In the genomic region with DNA sequence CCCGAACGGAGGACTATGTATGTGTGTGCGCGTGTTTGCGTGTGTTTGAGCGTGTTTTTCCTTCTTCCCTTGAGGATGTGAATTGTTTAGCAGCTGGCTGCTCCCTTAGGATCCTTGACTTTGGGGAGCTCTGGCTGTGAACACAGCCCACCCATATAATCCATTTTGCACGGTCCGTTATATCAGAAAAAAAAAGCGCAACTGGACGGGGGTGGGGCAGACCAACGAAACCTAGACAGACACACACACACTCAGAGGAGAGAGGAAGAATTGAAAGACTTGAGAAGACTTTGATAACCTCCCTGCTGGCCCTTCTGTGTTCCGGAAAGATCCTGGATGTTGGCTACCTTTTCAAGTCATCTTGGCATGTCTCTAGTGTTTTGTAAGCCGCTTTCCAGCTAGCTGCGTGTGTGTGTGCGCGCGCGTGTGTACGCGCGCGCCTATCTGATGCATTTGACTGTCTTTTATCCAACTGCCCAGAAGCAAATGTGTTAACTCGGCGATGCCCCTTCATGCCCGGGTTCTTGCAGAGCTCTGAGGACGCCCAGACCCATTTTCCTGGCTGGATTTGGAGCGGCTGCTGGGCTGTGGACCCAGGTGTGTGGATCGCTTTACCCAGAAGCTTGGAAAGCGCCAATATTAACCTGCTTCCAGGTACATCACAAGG, we compare ENCODE assay signal across 2 cellular contexts.
TF ChIP-seq lines count a peak whose summit lies in the region.

No MANE protein-coding gene starts in this region.

TF ChIP-seq in GM12878, 131 proteins besides CTCF, POLR2A, EP300 and RAD21:
- TF ChIP-seq RAD51 (IDR thresholded peaks at IDR 0.05) (no peak), SMAD1 (IDR thresholded peaks at IDR 0.05; ENCODE audit: low read depth, partially characterized antibody) (no peak), ZNF274 (IDR thresholded peaks at IDR 0.05; ENCODE audit: insufficient read depth, insufficient read length) (no peak), NR2C2 (IDR thresholded peaks at IDR 0.05; ENCODE audit: borderline replicate concordance, control insufficient read depth, insufficient read length, low read depth) (no peak), HDGF (IDR thresholded peaks at IDR 0.05) (no peak), IRF4 (IDR thresholded peaks at IDR 0.05; ENCODE audit: low read depth, low read length) (no peak), BMI1 (IDR thresholded peaks at IDR 0.05; ENCODE audit: borderline replicate concordance) (no peak), TAF1 (IDR thresholded peaks at IDR 0.05; ENCODE audit: borderline replicate concordance, low read depth, low read length) (no peak), CHD4 (IDR thresholded peaks at IDR 0.05) (no peak)
- TF ChIP-seq, protein P1, sequence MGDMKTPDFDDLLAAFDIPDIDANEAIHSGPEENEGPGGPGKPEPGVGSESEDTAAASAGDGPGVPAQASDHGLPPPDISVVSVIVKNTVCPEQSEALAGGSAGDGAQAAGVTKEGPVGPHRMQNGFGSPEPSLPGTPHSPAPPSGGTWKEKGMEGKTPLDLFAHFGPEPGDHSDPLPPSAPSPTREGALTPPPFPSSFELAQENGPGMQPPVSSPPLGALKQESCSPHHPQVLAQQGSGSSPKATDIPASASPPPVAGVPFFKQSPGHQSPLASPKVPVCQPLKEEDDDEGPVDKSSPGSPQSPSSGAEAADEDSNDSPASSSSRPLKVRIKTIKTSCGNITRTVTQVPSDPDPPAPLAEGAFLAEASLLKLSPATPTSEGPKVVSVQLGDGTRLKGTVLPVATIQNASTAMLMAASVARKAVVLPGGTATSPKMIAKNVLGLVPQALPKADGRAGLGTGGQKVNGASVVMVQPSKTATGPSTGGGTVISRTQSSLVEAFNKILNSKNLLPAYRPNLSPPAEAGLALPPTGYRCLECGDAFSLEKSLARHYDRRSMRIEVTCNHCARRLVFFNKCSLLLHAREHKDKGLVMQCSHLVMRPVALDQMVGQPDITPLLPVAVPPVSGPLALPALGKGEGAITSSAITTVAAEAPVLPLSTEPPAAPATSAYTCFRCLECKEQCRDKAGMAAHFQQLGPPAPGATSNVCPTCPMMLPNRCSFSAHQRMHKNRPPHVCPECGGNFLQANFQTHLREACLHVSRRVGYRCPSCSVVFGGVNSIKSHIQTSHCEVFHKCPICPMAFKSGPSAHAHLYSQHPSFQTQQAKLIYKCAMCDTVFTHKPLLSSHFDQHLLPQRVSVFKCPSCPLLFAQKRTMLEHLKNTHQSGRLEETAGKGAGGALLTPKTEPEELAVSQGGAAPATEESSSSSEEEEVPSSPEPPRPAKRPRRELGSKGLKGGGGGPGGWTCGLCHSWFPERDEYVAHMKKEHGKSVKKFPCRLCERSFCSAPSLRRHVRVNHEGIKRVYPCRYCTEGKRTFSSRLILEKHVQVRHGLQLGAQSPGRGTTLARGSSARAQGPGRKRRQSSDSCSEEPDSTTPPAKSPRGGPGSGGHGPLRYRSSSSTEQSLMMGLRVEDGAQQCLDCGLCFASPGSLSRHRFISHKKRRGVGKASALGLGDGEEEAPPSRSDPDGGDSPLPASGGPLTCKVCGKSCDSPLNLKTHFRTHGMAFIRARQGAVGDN (IDR thresholded peaks at IDR 0.05), result no peak
- TF ChIP-seq, protein P2, sequence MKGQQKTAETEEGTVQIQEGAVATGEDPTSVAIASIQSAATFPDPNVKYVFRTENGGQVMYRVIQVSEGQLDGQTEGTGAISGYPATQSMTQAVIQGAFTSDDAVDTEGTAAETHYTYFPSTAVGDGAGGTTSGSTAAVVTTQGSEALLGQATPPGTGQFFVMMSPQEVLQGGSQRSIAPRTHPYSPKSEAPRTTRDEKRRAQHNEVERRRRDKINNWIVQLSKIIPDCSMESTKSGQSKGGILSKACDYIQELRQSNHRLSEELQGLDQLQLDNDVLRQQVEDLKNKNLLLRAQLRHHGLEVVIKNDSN (IDR thresholded peaks at IDR 0.05; ENCODE audit: borderline replicate concordance, extremely low read length, insufficient read depth, low read depth, low read length), result no peak
- TF ChIP-seq, protein P3, sequence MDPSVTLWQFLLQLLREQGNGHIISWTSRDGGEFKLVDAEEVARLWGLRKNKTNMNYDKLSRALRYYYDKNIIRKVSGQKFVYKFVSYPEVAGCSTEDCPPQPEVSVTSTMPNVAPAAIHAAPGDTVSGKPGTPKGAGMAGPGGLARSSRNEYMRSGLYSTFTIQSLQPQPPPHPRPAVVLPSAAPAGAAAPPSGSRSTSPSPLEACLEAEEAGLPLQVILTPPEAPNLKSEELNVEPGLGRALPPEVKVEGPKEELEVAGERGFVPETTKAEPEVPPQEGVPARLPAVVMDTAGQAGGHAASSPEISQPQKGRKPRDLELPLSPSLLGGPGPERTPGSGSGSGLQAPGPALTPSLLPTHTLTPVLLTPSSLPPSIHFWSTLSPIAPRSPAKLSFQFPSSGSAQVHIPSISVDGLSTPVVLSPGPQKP (IDR thresholded peaks at IDR 0.05; ENCODE audit: low read depth, low read length), result no peak
TF ChIP-seq in GM12878: peak in this region for 0.

TF ChIP-seq in HepG2, 621 proteins besides CTCF, POLR2A, EP300 and RAD21 (continues in another document):
- TF ChIP-seq HOXA5 (CRISPR knock-in tag; IDR thresholded peaks at IDR 0.05), result no peak
- no peak for TF ChIP-seq ARID2 (CRISPR knock-in tag; IDR thresholded peaks at IDR 0.05; ENCODE audit: borderline replicate concordance)
- TF ChIP-seq, protein P4, sequence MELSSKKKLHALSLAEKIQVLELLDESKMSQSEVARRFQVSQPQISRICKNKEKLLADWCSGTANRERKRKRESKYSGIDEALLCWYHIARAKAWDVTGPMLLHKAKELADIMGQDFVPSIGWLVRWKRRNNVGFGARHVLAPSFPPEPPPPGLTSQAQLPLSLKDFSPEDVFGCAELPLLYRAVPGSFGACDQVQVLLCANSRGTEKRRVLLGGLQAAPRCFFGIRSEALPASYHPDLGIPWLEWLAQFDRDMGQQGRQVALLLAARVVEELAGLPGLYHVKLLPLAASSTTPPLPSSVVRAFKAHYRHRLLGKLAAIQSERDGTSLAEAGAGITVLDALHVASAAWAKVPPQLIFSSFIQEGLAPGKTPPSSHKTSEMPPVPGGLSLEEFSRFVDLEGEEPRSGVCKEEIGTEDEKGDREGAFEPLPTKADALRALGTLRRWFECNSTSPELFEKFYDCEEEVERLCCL (CRISPR knock-in tag; IDR thresholded peaks at IDR 0.05; ENCODE audit: borderline replicate concordance), result no peak
- TF ChIP-seq GATAD2A (CRISPR knock-in tag; IDR thresholded peaks at IDR 0.05), result no peak
- TF ChIP-seq ZNF230 (CRISPR knock-in tag; IDR thresholded peaks at IDR 0.05), result 0 out of 2 replicates have a peak, but pooled peaks have one; percentile 40
- 0 out of 2 replicates have a peak, but pooled peaks have one; percentile 1 for TF ChIP-seq ZNF777 (CRISPR knock-in tag; IDR thresholded peaks at IDR 0.05)
- TF ChIP-seq, protein P5, sequence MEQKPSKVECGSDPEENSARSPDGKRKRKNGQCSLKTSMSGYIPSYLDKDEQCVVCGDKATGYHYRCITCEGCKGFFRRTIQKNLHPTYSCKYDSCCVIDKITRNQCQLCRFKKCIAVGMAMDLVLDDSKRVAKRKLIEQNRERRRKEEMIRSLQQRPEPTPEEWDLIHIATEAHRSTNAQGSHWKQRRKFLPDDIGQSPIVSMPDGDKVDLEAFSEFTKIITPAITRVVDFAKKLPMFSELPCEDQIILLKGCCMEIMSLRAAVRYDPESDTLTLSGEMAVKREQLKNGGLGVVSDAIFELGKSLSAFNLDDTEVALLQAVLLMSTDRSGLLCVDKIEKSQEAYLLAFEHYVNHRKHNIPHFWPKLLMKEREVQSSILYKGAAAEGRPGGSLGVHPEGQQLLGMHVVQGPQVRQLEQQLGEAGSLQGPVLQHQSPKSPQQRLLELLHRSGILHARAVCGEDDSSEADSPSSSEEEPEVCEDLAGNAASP (CRISPR knock-in tag; IDR thresholded peaks at IDR 0.05; ENCODE audit: borderline replicate concordance), result no peak
- TF ChIP-seq HMG20A (CRISPR knock-in tag; IDR thresholded peaks at IDR 0.05; ENCODE audit: borderline replicate concordance), result no peak
- TF ChIP-seq GABPB1 (CRISPR knock-in tag; IDR thresholded peaks at IDR 0.05), result no peak
- no peak for TF ChIP-seq NFIC (IDR thresholded peaks at IDR 0.05; ENCODE audit: low read length)
- TF ChIP-seq RELA (CRISPR knock-in tag; IDR thresholded peaks at IDR 0.05), result no peak
- TF ChIP-seq ZNF556 (CRISPR knock-in tag; IDR thresholded peaks at IDR 0.05; ENCODE audit: borderline replicate concordance), result 0 out of 2 replicates have a peak, but pooled peaks have one; percentile 58
- TF ChIP-seq, protein P6, sequence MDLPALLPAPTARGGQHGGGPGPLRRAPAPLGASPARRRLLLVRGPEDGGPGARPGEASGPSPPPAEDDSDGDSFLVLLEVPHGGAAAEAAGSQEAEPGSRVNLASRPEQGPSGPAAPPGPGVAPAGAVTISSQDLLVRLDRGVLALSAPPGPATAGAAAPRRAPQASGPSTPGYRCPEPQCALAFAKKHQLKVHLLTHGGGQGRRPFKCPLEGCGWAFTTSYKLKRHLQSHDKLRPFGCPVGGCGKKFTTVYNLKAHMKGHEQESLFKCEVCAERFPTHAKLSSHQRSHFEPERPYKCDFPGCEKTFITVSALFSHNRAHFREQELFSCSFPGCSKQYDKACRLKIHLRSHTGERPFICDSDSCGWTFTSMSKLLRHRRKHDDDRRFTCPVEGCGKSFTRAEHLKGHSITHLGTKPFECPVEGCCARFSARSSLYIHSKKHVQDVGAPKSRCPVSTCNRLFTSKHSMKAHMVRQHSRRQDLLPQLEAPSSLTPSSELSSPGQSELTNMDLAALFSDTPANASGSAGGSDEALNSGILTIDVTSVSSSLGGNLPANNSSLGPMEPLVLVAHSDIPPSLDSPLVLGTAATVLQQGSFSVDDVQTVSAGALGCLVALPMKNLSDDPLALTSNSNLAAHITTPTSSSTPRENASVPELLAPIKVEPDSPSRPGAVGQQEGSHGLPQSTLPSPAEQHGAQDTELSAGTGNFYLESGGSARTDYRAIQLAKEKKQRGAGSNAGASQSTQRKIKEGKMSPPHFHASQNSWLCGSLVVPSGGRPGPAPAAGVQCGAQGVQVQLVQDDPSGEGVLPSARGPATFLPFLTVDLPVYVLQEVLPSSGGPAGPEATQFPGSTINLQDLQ (CRISPR knock-in tag; IDR thresholded peaks at IDR 0.05), result peak; percentile 52; the same call in 1 of the 2 replicates
- TF ChIP-seq, protein P7, sequence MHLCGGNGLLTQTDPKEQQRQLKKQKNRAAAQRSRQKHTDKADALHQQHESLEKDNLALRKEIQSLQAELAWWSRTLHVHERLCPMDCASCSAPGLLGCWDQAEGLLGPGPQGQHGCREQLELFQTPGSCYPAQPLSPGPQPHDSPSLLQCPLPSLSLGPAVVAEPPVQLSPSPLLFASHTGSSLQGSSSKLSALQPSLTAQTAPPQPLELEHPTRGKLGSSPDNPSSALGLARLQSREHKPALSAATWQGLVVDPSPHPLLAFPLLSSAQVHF (CRISPR knock-in tag; IDR thresholded peaks at IDR 0.05), result no peak
- TF ChIP-seq, protein P8, sequence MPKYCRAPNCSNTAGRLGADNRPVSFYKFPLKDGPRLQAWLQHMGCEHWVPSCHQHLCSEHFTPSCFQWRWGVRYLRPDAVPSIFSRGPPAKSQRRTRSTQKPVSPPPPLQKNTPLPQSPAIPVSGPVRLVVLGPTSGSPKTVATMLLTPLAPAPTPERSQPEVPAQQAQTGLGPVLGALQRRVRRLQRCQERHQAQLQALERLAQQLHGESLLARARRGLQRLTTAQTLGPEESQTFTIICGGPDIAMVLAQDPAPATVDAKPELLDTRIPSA (CRISPR knock-in tag; IDR thresholded peaks at IDR 0.05; ENCODE audit: borderline replicate concordance), result no peak
- TF ChIP-seq SRSF9 (IDR thresholded peaks at IDR 0.05; ENCODE audit: borderline replicate concordance, insufficient read depth, low read depth, low read length, poor library complexity, severe bottlenecking), result no peak
- no peak for TF ChIP-seq NRL (CRISPR knock-in tag; IDR thresholded peaks at IDR 0.05; ENCODE audit: borderline replicate concordance)
- TF ChIP-seq, protein P9, sequence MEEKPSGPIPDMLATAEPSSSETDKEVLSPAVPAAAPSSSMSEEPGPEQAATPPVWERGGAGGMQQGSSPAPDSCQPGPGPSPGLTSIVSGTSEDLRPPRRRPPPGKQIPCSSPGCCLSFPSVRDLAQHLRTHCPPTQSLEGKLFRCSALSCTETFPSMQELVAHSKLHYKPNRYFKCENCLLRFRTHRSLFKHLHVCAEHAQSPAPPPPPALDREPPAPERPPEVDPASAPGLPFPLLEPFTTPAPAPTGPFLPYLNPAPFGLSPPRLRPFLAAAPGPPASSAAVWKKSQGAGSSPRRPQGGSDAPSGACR (CRISPR knock-in tag; IDR thresholded peaks at IDR 0.05), result no peak
- 0 out of 2 replicates have a peak, but pooled peaks have one; percentile 37 for TF ChIP-seq EZH2 (conservative IDR thresholded peaks at IDR 0.05; ENCODE audit: low read depth, low read length)
- TF ChIP-seq, protein P10, sequence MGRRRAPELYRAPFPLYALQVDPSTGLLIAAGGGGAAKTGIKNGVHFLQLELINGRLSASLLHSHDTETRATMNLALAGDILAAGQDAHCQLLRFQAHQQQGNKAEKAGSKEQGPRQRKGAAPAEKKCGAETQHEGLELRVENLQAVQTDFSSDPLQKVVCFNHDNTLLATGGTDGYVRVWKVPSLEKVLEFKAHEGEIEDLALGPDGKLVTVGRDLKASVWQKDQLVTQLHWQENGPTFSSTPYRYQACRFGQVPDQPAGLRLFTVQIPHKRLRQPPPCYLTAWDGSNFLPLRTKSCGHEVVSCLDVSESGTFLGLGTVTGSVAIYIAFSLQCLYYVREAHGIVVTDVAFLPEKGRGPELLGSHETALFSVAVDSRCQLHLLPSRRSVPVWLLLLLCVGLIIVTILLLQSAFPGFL (CRISPR knock-in tag; IDR thresholded peaks at IDR 0.05), result no peak
- TF ChIP-seq, protein P11, sequence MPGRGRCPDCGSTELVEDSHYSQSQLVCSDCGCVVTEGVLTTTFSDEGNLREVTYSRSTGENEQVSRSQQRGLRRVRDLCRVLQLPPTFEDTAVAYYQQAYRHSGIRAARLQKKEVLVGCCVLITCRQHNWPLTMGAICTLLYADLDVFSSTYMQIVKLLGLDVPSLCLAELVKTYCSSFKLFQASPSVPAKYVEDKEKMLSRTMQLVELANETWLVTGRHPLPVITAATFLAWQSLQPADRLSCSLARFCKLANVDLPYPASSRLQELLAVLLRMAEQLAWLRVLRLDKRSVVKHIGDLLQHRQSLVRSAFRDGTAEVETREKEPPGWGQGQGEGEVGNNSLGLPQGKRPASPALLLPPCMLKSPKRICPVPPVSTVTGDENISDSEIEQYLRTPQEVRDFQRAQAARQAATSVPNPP (CRISPR knock-in tag; IDR thresholded peaks at IDR 0.05), result no peak
- TF ChIP-seq PHF5A (CRISPR knock-in tag; IDR thresholded peaks at IDR 0.05; ENCODE audit: low read depth, unreplicated experiment), result no peak
